Comparison of ENCODE assay signal across 1 cellular context in genomic region chr6:25706314-25707014, GRCh38.
TF ChIP-seq lines count a peak whose summit lies in the region.

No MANE protein-coding gene starts in this region.

TF ChIP-seq in HepG2, 621 proteins besides CTCF, POLR2A, EP300 and RAD21 (continued from another document):
- TF ChIP-seq PATZ1 (CRISPR knock-in tag; IDR thresholded peaks at IDR 0.05) = 0 out of 2 replicates have a peak, but pooled peaks have one; percentile 18
- no peak for TF ChIP-seq TCF7 (IDR thresholded peaks at IDR 0.05; ENCODE audit: low read depth)
- TF ChIP-seq PCBP1 (IDR thresholded peaks at IDR 0.05; ENCODE audit: borderline replicate concordance, low read depth, low read length) = no peak
- TF ChIP-seq NFIC (IDR thresholded peaks at IDR 0.05; ENCODE audit: low read length) = 0 out of 2 replicates have a peak, but pooled peaks have one; percentile 29
- TF ChIP-seq, protein P1, sequence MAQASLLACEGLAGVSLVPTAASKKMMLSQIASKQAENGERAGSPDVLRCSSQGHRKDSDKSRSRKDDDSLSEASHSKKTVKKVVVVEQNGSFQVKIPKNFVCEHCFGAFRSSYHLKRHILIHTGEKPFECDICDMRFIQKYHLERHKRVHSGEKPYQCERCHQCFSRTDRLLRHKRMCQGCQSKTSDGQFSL (CRISPR knock-in tag; IDR thresholded peaks at IDR 0.05) = no peak
- no peak for TF ChIP-seq ZNF333 (CRISPR knock-in tag; IDR thresholded peaks at IDR 0.05; ENCODE audit: borderline replicate concordance)
- no peak for TF ChIP-seq ZBTB26 (CRISPR knock-in tag; IDR thresholded peaks at IDR 0.05; ENCODE audit: borderline replicate concordance)
- TF ChIP-seq ZNF414 (CRISPR knock-in tag; IDR thresholded peaks at IDR 0.05) = no peak
- no peak for TF ChIP-seq KLF6 (CRISPR knock-in tag; IDR thresholded peaks at IDR 0.05)
- TF ChIP-seq RXRB (CRISPR knock-in tag; IDR thresholded peaks at IDR 0.05; ENCODE audit: borderline replicate concordance) = 0 out of 2 replicates have a peak, but pooled peaks have one; percentile 12
- 0 out of 2 replicates have a peak, but pooled peaks have one; percentile 10 for TF ChIP-seq FOSL2 (CRISPR knock-in tag; IDR thresholded peaks at IDR 0.05)
- no peak for TF ChIP-seq LCORL (IDR thresholded peaks at IDR 0.05)
- peak; percentile 52; the same call in 1 of the 2 replicates for TF ChIP-seq LCORL (CRISPR knock-in tag; IDR thresholded peaks at IDR 0.05)
- TF ChIP-seq CEBPB (IDR thresholded peaks at IDR 0.05; ENCODE audit: borderline replicate concordance, low read depth, low read length) = peak; percentile 74; the same call in 1 of the 2 replicates
